In the genomic region with DNA sequence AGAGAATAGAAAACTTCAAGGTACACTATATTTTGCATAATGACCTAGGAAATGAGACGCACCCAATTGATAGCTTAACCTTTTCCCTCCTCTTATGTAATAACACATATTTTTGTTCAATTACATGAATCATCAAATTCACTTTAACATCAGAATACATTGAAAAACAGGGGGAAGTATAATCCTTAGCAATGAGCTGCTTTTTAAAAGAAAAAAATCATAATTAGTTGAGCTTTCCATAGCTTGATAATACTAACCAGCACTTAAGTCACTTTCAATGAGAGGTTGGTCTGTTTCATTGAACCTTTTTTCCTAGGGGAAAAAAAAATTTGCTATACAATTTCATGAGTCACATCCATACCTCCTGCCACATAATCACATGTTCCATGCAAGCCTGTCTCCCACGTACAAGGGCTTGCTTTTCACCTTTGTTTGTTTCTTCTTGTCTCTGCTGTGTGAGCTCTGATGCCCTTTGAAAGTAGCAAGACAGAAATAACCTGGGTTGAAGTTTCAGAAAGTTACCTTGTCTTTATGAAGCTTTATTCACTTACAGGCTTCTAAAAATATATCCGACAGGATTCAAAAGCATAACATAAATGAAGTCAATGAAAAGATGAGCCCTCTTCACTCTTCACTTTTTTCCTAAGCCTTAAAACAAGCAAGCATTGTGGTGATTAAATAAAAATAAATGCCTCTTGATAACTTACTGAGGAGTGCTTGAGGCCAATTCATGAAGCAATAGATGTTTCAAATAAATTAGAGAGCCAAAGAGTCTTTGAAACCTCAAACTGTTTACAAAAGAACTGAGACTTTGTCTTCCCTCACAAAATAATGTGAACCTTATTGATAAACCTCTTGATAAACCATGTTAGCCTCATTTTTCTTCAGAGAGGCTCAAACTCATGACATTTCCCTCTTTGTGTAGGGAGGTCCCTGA, we compare ENCODE assay signal across 1 cellular context.
TF ChIP-seq lines count a peak whose summit lies in the region.

No MANE protein-coding gene starts in this region.

TF ChIP-seq in IMR-90, 13 proteins besides CTCF, POLR2A, EP300 and RAD21:
- no peak for TF ChIP-seq CHD1 (IDR thresholded peaks at IDR 0.05; ENCODE audit: low read depth, low read length)
